ENCODE assay signal across 8 cellular contexts in genomic region chr9:133701981-133702797, GRCh38. TPM values are rescaled to one million over a fixed set of nuclear protein-coding genes. Genes with fewer than 3 reads are reported as not detected.
DNase-seq lines count a peak whose midpoint lies in the region; ATAC-seq and TF ChIP-seq lines count a peak whose summit lies in the region.

No MANE protein-coding gene starts in this region.

- intact Hi-C loops in Right ventricle myocardium inferior (cut with DNase I) (no loop called here), lower leg skin (cut with DNase I; ENCODE audit: low total_unique reads) (no loop called here)

- TF ChIP-seq CTCF in lower leg skin (IDR thresholded peaks at IDR 0.05) = no peak

- no peak overlapping the region for H3K4me3 ChIP-seq in lower leg skin (ENCODE audit: low read depth, poor library complexity, severe bottlenecking)

- DNase-seq in NCI-H1694 treated with DMSO at 0.1 percent for 48 hours (lab: John Stamatoyannopoulos, UW) = peak; percentile 84
- peak; percentile 60 for DNase-seq in activated T-cell treated with anti-CD3 and anti-CD28 coated beads for 24 hours (ENCODE audit: low read depth)
- peak; percentile 66 for DNase-seq in Right ventricle myocardium inferior (ENCODE audit: missing footprints)
- DNase-seq in stimulated activated CD4-positive, alpha-beta T cell treated with anti-CD3 and anti-CD28 coated beads, Interleukin-12 subunit alpha, Interleukin-12 subunit beta, amount 100 ng/mL, for 24 hours (ENCODE audit: low read depth in 2 of 2) = peak; percentile 45 to 67
- no peak for DNase-seq in AG08396 (ENCODE audit: low spot score)
- no peak for DNase-seq in amniotic stem cell (lab: John Stamatoyannopoulos, UW)
- DNase-seq in lower leg skin (ENCODE audit: low spot score in 2 of 2) = no peak
- DNase-seq in LoVo (ENCODE audit: low spot score) = no peak

- peak; percentile 29 for ATAC-seq in Right ventricle myocardium inferior

- 13 to 20% methylated on average over 29 to 30 of the region's 39 CpGs for WGBS in lower leg skin, 2 donors

- TF ChIP-seq POLR2A in lower leg skin (IDR thresholded peaks at IDR 0.05) = no peak

RNA-seq across cellular contexts. Expression of gene SARDH, which starts 36.0 kb away (rescaled TPM):
- total RNA-seq in Right ventricle myocardium inferior = 0.41 TPM
- total RNA-seq in lower leg skin = under 1 TPM in 2 of 4 donors, not detected in 2; 0.10 to 0.29 TPM

Comparison
In these comparisons a context has a peak if more than half of its experiments do, and no peak if none do; other contexts are left out.
1. DNase-seq: peak in NCI-H1694 treated with DMSO at 0.1 percent for 48 hours (single experiment), activated T-cell treated with anti-CD3 and anti-CD28 coated beads for 24 hours (single experiment), Right ventricle myocardium inferior (single experiment) and stimulated activated CD4-positive, alpha-beta T cell treated with anti-CD3 and anti-CD28 coated beads, Interleukin-12 subunit alpha, Interleukin-12 subunit beta, amount 100 ng/mL, for 24 hours (2 of 2); none in AG08396 (single experiment), amniotic stem cell (single experiment), lower leg skin (0 of 2) and LoVo (single experiment).